3 cellular contexts compared by ENCODE assay signal in the genomic region with DNA sequence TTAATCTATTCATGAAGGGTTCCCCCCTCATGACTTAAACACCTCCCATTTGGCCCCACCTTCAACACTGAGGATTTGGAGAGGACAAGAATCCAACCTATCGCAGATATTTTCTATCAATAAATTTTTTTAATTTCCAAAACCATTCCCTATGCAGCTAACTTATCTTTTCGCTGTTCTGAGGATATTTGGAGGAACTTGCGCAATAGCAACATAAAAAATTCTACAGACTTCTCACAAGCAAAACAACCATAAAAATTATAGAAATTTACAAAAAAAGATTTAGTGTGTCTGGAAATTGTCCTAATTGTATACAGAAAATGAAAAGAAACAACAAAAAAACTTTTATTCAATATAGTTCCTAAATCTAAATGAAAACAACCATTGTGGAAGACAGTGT.
A peak's percentile ranks its signal among the peaks of the same experiment; 100 is the strongest.
TF ChIP-seq lines count a peak whose summit lies in the region.

No MANE protein-coding gene starts in this region.

TF ChIP-seq in IMR-90, 13 proteins besides CTCF, POLR2A, EP300 and RAD21:
- TF ChIP-seq CHD1 (IDR thresholded peaks at IDR 0.05; ENCODE audit: low read depth, low read length) = no peak
- TF ChIP-seq CEBPB (IDR thresholded peaks at IDR 0.05; ENCODE audit: low read depth, low read length) = peak; percentile 79

TF ChIP-seq in Ishikawa, 13 proteins besides CTCF, POLR2A, EP300 and RAD21:
- TF ChIP-seq, protein P1, sequence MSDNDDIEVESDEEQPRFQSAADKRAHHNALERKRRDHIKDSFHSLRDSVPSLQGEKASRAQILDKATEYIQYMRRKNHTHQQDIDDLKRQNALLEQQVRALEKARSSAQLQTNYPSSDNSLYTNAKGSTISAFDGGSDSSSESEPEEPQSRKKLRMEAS (IDR thresholded peaks at IDR 0.05) = no peak
- 0 out of 2 replicates have a peak, but pooled peaks have one; percentile 26 for TF ChIP-seq CEBPB (IDR thresholded peaks at IDR 0.05)
- no peak for TF ChIP-seq TAF1 (IDR thresholded peaks at IDR 0.05; ENCODE audit: low read depth)

TF ChIP-seq in H1, 55 proteins besides CTCF, POLR2A, EP300 and RAD21:
- TF ChIP-seq KDM5A (IDR thresholded peaks at IDR 0.05; ENCODE audit: low read length) = no peak
- peak; percentile 89 for TF ChIP-seq CEBPB (IDR thresholded peaks at IDR 0.05; ENCODE audit: low read depth, low read length)
